In genomic region chr17:40063915-40064531, GRCh38 we compare ENCODE assay signal across 6 cellular contexts. TPM values are rescaled to one million over a fixed set of nuclear protein-coding genes. Genes with fewer than 3 reads are reported as not detected.
A peak's percentile ranks its signal among the peaks of the same experiment; 100 is the strongest.
DNase-seq lines count a peak whose midpoint lies in the region; ATAC-seq and TF ChIP-seq lines count a peak whose summit lies in the region.

No MANE protein-coding gene starts in this region.

- H3K36me3 ChIP-seq in OCI-LY7 (ENCODE audit: insufficient read depth, low read length) (no peaks in the 10 kb centered on the region), gastrocnemius medialis (no peaks in the 10 kb centered on the region)

- H3K4me3 ChIP-seq in OCI-LY7 (ENCODE audit: low read depth, low read length, poor library complexity, severe bottlenecking) (peak overlapping the region; percentile 78), epithelial cell of esophagus (ENCODE audit: low read length) (peak overlapping the region; percentile 80), gastrocnemius medialis (peak overlapping the region; percentile 84 to 100 (median 96))

- H3K4me1 ChIP-seq in OCI-LY7 (ENCODE audit: insufficient read depth, low read length, poor library complexity, severe bottlenecking): peaks cover 42% of the 10 kb centered on the region
- H3K4me1 ChIP-seq in gastrocnemius medialis: peaks cover 48 to 57% of the 10 kb centered on the region in 2 donors

- POLR2A ChIA-PET in OCI-LY7 (lab: Charles Lee): interaction anchor here (1.3 to 1.9 kb wide), 3 partner anchors 10 to 52 kb away, joined by 3 to 6 read pairs (median 6); partner anchors contain the start of gene MED24

- no peak for TF ChIP-seq CTCF in OCI-LY7 (conservative IDR thresholded peaks at IDR 0.05; ENCODE audit: low read length)
- TF ChIP-seq CTCF in epithelial cell of esophagus (IDR thresholded peaks at IDR 0.05; ENCODE audit: insufficient read depth, low read depth, low read length, missing control alignments): no peak
- no peak for TF ChIP-seq CTCF in gastrocnemius medialis (IDR thresholded peaks at IDR 0.05 in 4 of 5, conservative IDR thresholded peaks at IDR 0.05 in 1 of 5)

- no peaks in the 10 kb centered on the region for H3K9me3 ChIP-seq in OCI-LY7 (ENCODE audit: low read length)
- no peaks in the 10 kb centered on the region for H3K9me3 ChIP-seq in gastrocnemius medialis

- no TSS peak for BruUV-seq in OCI-LY7 (replicated peaks; lab: Mats Ljungman, UMichigan)

- H3K4me2 ChIP-seq in OCI-LY7 (ENCODE audit: low read length): peak overlapping the region; percentile 75

- ATAC-seq in gastrocnemius medialis (peak; percentile 33 to 55), HG02763 (IDR thresholded peaks at IDR 0.05; ENCODE audit: unreplicated experiment) (no peak)

- in situ Hi-C loops in gastrocnemius medialis (cut with MboI; ENCODE audit: low sequenced_read_pairs in 4 of 4): no loop called here

- H3K27me3 ChIP-seq in gastrocnemius medialis: no peaks in the 10 kb centered on the region

- no peak overlapping the region for H3K27ac ChIP-seq in OCI-LY7 (ENCODE audit: low read depth, low read length, poor library complexity, severe bottlenecking)
- peak overlapping the region; percentile 100 for H3K27ac ChIP-seq in gastrocnemius medialis

- no peaks in the 10 kb centered on the region for H3K79me2 ChIP-seq in OCI-LY7 (ENCODE audit: insufficient read depth, low read depth, low read length)

- no peak overlapping the region for H2AFZ ChIP-seq in OCI-LY7 (ENCODE audit: low read length)

- H4K20me1 ChIP-seq in OCI-LY7 (ENCODE audit: insufficient read depth, low read length): no peaks in the 10 kb centered on the region

- intact Hi-C loops in OCI-LY7 (cut with micrococcal nuclease; ENCODE audit: unreplicated experiment): loop anchor here (2.0 kb wide), 1 partner anchor 47 kb away; no protein-coding TSS in a partner anchor
- intact Hi-C loops in gastrocnemius medialis (cut with DNase I; ENCODE audit: low total_unique reads): loop anchor here (1.0 to 5.0 kb wide), 2 partner anchors 47 to 103 kb away; no protein-coding TSS in a partner anchor

- H3K9me2 ChIP-seq in OCI-LY7 (ENCODE audit: insufficient read depth, low read length): no peaks in the 10 kb centered on the region

- TF ChIP-seq POLR2A in gastrocnemius medialis (IDR thresholded peaks at IDR 0.05): peak; percentile 64

- DNase-seq in OCI-LY7 (ENCODE audit: low spot score): no peak
- no peak for DNase-seq in epithelial cell of esophagus (ENCODE audit: low read depth)
- peak; percentile 70 to 80 for DNase-seq in gastrocnemius medialis
- DNase-seq in midbrain (lab: John Stamatoyannopoulos, UW): no peak
- DNase-seq in SW 1271 (lab: John Stamatoyannopoulos, UW): no peak

- CTCF ChIA-PET in OCI-LY7 (lab: Charles Lee; ENCODE audit: unreplicated experiment): interaction anchor here (0.6 kb wide), 1 partner anchor 177 kb away, joined by 4 read pairs; no protein-coding TSS in a partner anchor

RNA-seq across cellular contexts. Expression of gene THRA, which starts 1.3 kb away (rescaled TPM):
- 5.4 and 9.3 TPM in 2 replicates for total RNA-seq in OCI-LY7 (2014; rRNA removed; shearing (Covaris generic))
- 3.9 and 5.1 TPM in 2 replicates for total RNA-seq in OCI-LY7 (2022)
- total RNA-seq in gastrocnemius medialis: 10 to 100 TPM; 42.2 to 71.6 (median 48.2) TPM

RNA-seq across cellular contexts. Expression of gene MED24, which starts 9.8 kb away (rescaled TPM):
- total RNA-seq in OCI-LY7 (2014; rRNA removed; shearing (Covaris generic)): 36.3 and 65.9 TPM in 2 replicates
- 103 and 112 TPM in 2 replicates for total RNA-seq in OCI-LY7 (2022)
- total RNA-seq in gastrocnemius medialis: 100 to 1,000 TPM in 2 of 4 donors, 10 to 100 TPM in 2; 54.2 to 124 (median 93.9) TPM

RNA-seq across cellular contexts. Expression of gene NR1D1, which starts 36.4 kb away (rescaled TPM):
- 1.7 and 2.3 TPM in 2 replicates for total RNA-seq in OCI-LY7 (2014; rRNA removed; shearing (Covaris generic))
- 7.0 and 8.7 TPM in 2 replicates for total RNA-seq in OCI-LY7 (2022)
- total RNA-seq in gastrocnemius medialis: 10 to 100 TPM; 16.0 to 34.2 (median 18.3) TPM

RNA-seq across cellular contexts. Expression of gene CSF3, which starts 48.8 kb away (rescaled TPM):
- total RNA-seq in OCI-LY7 (2014; rRNA removed; shearing (Covaris generic)): not detected in 2 replicates
- total RNA-seq in OCI-LY7 (2022): not detected in 2 replicates
- 10 to 100 TPM; 11.4 to 20.6 (median 16.3) TPM for total RNA-seq in gastrocnemius medialis

RNA-seq across cellular contexts. Expression of gene MSL1, which starts 57.7 kb away (rescaled TPM):
- total RNA-seq in OCI-LY7 (2014; rRNA removed; shearing (Covaris generic)): 67.2 and 95.4 TPM in 2 replicates
- total RNA-seq in OCI-LY7 (2022) (96.0 and 97.2 TPM in 2 replicates), gastrocnemius medialis (10 to 100 TPM; 75.7 to 96.3 (median 85.9) TPM)

Comparison
In these comparisons a context has a peak if more than half of its experiments do, and no peak if none do; other contexts are left out.
1. DNase-seq: peak in gastrocnemius medialis (2 of 2); none in OCI-LY7 (single experiment), epithelial cell of esophagus (single experiment), midbrain (single experiment) and SW 1271 (0 of 2).
2. RNA of gene THRA, which starts 1.3 kb away (total RNA-seq): 42.2 to 71.6 TPM in gastrocnemius medialis; 3.9 to 9.3 TPM in OCI-LY7; every median in the first group is over 4 times any median in the second.
3. Peak in every context shown above with its lines, with median percentiles within 50 percentile points of each other: H3K4me3 ChIP-seq.